ENCODE assay signal across 24 cellular contexts in the genomic region with DNA sequence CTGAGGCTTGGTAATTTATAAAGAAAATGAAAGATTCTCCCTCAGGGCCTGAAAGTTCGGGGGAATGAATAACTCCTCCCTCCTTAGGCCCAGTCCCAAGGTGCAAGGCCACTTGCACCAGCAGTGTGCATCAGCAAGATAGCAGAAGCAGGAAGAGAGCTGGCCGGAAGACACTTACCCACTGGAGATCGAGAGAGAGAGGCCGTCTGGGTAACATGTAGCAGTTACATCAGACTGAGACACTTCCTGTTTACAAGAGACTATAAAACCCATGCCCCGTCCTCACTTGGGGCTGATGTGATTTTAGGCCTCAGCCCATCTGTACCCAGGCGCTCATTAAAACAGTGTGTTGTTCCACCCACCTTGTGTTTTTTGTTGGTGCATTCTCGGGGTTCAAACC.
DNase-seq lines count a peak whose midpoint lies in the region; ATAC-seq and TF ChIP-seq lines count a peak whose summit lies in the region.
"Had no signal": no experiment of that assay in that cellular context is flagged by ENCODE, and none has a peak within 500 bp of the region (broad histone marks: within the 10 kb centered on the region; RNA-seq: fewer than 3 reads in every experiment).

No MANE protein-coding gene starts in this region.

- H3K4me2 ChIP-seq in neuronal stem cell (ENCODE audit: insufficient read depth, low read length, poor library complexity, severe bottlenecking), result no peak overlapping the region
- H3K4me2 ChIP-seq: BLaER1 treated with 17β-estradiol and CSF1 and Interleukin-3, amounts not matched to agents 10 nM and 100 nM had no signal

- H2BK12ac ChIP-seq in neuronal stem cell (ENCODE audit: low read length), result no peak overlapping the region

- H2BK5ac ChIP-seq in neuronal stem cell (ENCODE audit: low read length), result no peak overlapping the region

- CTCF ChIA-PET in activated naive CD4-positive, alpha-beta T cell treated with anti-CD3 and anti-CD28 coated beads for 36 hours (lab: Charles Lee), result no interaction called here
- CTCF ChIA-PET in activated CD8-positive, alpha-beta T cell treated with anti-CD3 and anti-CD28 coated beads for 36 hours (lab: Charles Lee), result no interaction called here

- POLR2A ChIA-PET in activated CD8-positive, alpha-beta T cell treated with anti-CD3 and anti-CD28 coated beads for 36 hours (lab: Charles Lee), result no interaction called here

- no peak overlapping the region for H3K18ac ChIP-seq in neuronal stem cell (ENCODE audit: low read length)

- H3K27me3 ChIP-seq in neuronal stem cell (ENCODE audit: control insufficient read depth in 3 of 3, insufficient read depth in 3 of 3, low read depth in 1 of 3, low read length in 3 of 3), result peaks cover 0 to 1% (median 0%) of the 10 kb centered on the region in 3 experiments
- H3K27me3 ChIP-seq: BLaER1 treated with 17β-estradiol and CSF1 and Interleukin-3, amounts not matched to agents 10 nM and 100 nM; body of pancreas; esophagus squamous epithelium; gastroesophageal sphincter; SJCRH30 had no signal

- H3K36me3 ChIP-seq in neuronal stem cell (replicated peaks in 1 of 2; ENCODE audit: control insufficient read depth in 2 of 2, insufficient read depth in 2 of 2, low read length in 2 of 2), result no peaks in the 10 kb centered on the region
- H3K36me3 ChIP-seq: BLaER1 treated with 17β-estradiol and CSF1 and Interleukin-3, amounts not matched to agents 10 nM and 100 nM; esophagus squamous epithelium; gastroesophageal sphincter; lower lobe of right lung; SJCRH30; thoracic aorta had no signal

- no peak overlapping the region for H4K91ac ChIP-seq in neuronal stem cell (ENCODE audit: low read depth, low read length, poor library complexity)

- no peaks in the 10 kb centered on the region for H3K36me3 Mint-ChIP-seq in activated naive CD4-positive, alpha-beta T cell treated with anti-CD3 and anti-CD28 coated beads for 36 hours (ENCODE audit: low read depth)
- no peaks in the 10 kb centered on the region for H3K36me3 Mint-ChIP-seq in activated CD8-positive, alpha-beta T cell treated with anti-CD3 and anti-CD28 coated beads for 36 hours (ENCODE audit: low read depth)

- H3K4ac ChIP-seq in neuronal stem cell (ENCODE audit: low read length), result no peak overlapping the region

- no peaks in the 10 kb centered on the region for H3K79me1 ChIP-seq in neuronal stem cell (ENCODE audit: low read depth, low read length)

- TF ChIP-seq CTCF in NB4 (IDR thresholded peaks at IDR 0.05; ENCODE audit: low read depth, low read length), result no peak
- no peak for TF ChIP-seq CTCF in activated CD8-positive, alpha-beta T cell treated with anti-CD3 and anti-CD28 coated beads for 36 hours (IDR thresholded peaks at IDR 0.05)

- WGBS in neuronal stem cell (ENCODE audit: extremely low coverage in 2 of 2, insufficient read length in 2 of 2, insufficient replicate concordance in 1 of 2), 2 donors, result no CpG with 5 or more reads among the region's 7 CpGs

- H4K8ac ChIP-seq in neuronal stem cell (ENCODE audit: low read depth, low read length), result no peak overlapping the region

- H3K9ac ChIP-seq in neuronal stem cell (ENCODE audit: low read depth, low read length, poor library complexity), result no peak overlapping the region
- H3K9ac ChIP-seq: BLaER1 treated with 17β-estradiol and CSF1 and Interleukin-3, amounts not matched to agents 10 nM and 100 nM had no signal

- intact Hi-C loops in activated naive CD4-positive, alpha-beta T cell treated with anti-CD3 and anti-CD28 coated beads for 36 hours (cut with micrococcal nuclease), result no loop called here
- intact Hi-C loops in activated CD8-positive, alpha-beta T cell treated with anti-CD3 and anti-CD28 coated beads for 36 hours (cut with micrococcal nuclease), result no loop called here

- H3K27ac Mint-ChIP-seq in activated naive CD4-positive, alpha-beta T cell treated with anti-CD3 and anti-CD28 coated beads for 36 hours, result no peak overlapping the region
- peak overlapping the region; percentile 64 for H3K27ac Mint-ChIP-seq in activated CD8-positive, alpha-beta T cell treated with anti-CD3 and anti-CD28 coated beads for 36 hours
- H3K27ac Mint-ChIP-seq: progenitor cell of endocrine pancreas had no signal

- H2BK15ac ChIP-seq in neuronal stem cell (ENCODE audit: low read length), result no peak overlapping the region

- H2AFZ ChIP-seq in neuronal stem cell (ENCODE audit: low read length), result peak overlapping the region; percentile 68

- H3K14ac ChIP-seq in neuronal stem cell (ENCODE audit: low read length), result no peak overlapping the region

- DNase-seq in activated naive CD4-positive, alpha-beta T cell treated with anti-CD3 and anti-CD28 coated beads for 36 hours, result peak; percentile 12
- DNase-seq in activated naive CD4-positive, alpha-beta T cell treated with anti-CD3 and anti-CD28 coated beads, Interleukin-2, amount 50 U/mL, for 16 hours, result no peak
- DNase-seq in NB4 (ENCODE audit: low read depth), result peak; percentile 40
- peak; percentile 6 for DNase-seq in activated CD8-positive, alpha-beta T cell treated with anti-CD3 and anti-CD28 coated beads for 36 hours
- no peak for DNase-seq in neuronal stem cell (ENCODE audit: low spot score)
- DNase-seq in NCI-H187 treated with DMSO at 0.1 percent for 48 hours (lab: John Stamatoyannopoulos, UW), result no peak
- no peak for DNase-seq in NCI-H2171 (lab: John Stamatoyannopoulos, UW)
- DNase-seq: ACHN; body of pancreas; effector CD4-positive, alpha-beta T cell; esophagus squamous epithelium; GOT3; lower lobe of right lung; MM.1S; NCI-H1930; NCI-H226; NCI-H774; SJCRH30 had no signal

- no peak overlapping the region for H3K23ac ChIP-seq in neuronal stem cell (ENCODE audit: low read depth, low read length, poor library complexity)

- no peak for TF ChIP-seq POLR2A in NB4 (IDR thresholded peaks at IDR 0.05; ENCODE audit: extremely low read depth, insufficient read length)

- peak; percentile 13 for ATAC-seq in activated CD8-positive, alpha-beta T cell treated with anti-CD3 and anti-CD28 coated beads for 36 hours
- ATAC-seq in HG03135 (IDR thresholded peaks at IDR 0.05; ENCODE audit: unreplicated experiment), result no peak
- ATAC-seq: body of pancreas, gastroesophageal sphincter, lower lobe of right lung, Panc1 had no signal

- H3K4me3 Mint-ChIP-seq in activated naive CD4-positive, alpha-beta T cell treated with anti-CD3 and anti-CD28 coated beads for 36 hours, result no peak overlapping the region
- H3K4me3 Mint-ChIP-seq in activated CD8-positive, alpha-beta T cell treated with anti-CD3 and anti-CD28 coated beads for 36 hours, result no peak overlapping the region

- H3K9me3 Mint-ChIP-seq in activated naive CD4-positive, alpha-beta T cell treated with anti-CD3 and anti-CD28 coated beads for 36 hours, result peaks cover 2% of the 10 kb centered on the region
- no peaks in the 10 kb centered on the region for H3K9me3 Mint-ChIP-seq in activated CD8-positive, alpha-beta T cell treated with anti-CD3 and anti-CD28 coated beads for 36 hours

- H3K4me3 ChIP-seq in NB4 (ENCODE audit: low read depth, low read length) (no peak overlapping the region), neuronal stem cell (ENCODE audit: low read length in 2 of 2) (no peak overlapping the region)
- H3K4me3 ChIP-seq: BLaER1 treated with 17β-estradiol and CSF1 and Interleukin-3, amounts not matched to agents 10 nM and 100 nM; body of pancreas; esophagus squamous epithelium; gastroesophageal sphincter; lower lobe of right lung; SJCRH30; thoracic aorta had no signal

- no peak overlapping the region for H2AK5ac ChIP-seq in neuronal stem cell (ENCODE audit: low read depth, low read length)

- H3K9me3 ChIP-seq in neuronal stem cell (replicated peaks in 1 of 2; ENCODE audit: control insufficient read depth in 2 of 2, insufficient read depth in 1 of 2, low read depth in 1 of 2, low read length in 2 of 2), result no peaks in the 10 kb centered on the region
- H3K9me3 ChIP-seq: SJCRH30, thoracic aorta had no signal

- H2BK120ac ChIP-seq in neuronal stem cell (ENCODE audit: low read depth, low read length), result no peak overlapping the region

- no peak overlapping the region for H3K27ac ChIP-seq in neuronal stem cell (replicated peaks; ENCODE audit: low read length)
- H3K27ac ChIP-seq: BLaER1 treated with 17β-estradiol and CSF1 and Interleukin-3, amounts not matched to agents 10 nM and 100 nM; body of pancreas; esophagus squamous epithelium; gastroesophageal sphincter; lower lobe of right lung; SJCRH30; thoracic aorta had no signal

- no peaks in the 10 kb centered on the region for H3K27me3 Mint-ChIP-seq in activated naive CD4-positive, alpha-beta T cell treated with anti-CD3 and anti-CD28 coated beads for 36 hours (ENCODE audit: low read depth)
- no peaks in the 10 kb centered on the region for H3K27me3 Mint-ChIP-seq in activated CD8-positive, alpha-beta T cell treated with anti-CD3 and anti-CD28 coated beads for 36 hours
- H3K27me3 Mint-ChIP-seq: progenitor cell of endocrine pancreas had no signal

- H3K4me1 Mint-ChIP-seq in activated naive CD4-positive, alpha-beta T cell treated with anti-CD3 and anti-CD28 coated beads for 36 hours (ENCODE audit: low read depth), result peaks cover 8% of the 10 kb centered on the region
- H3K4me1 Mint-ChIP-seq in activated CD8-positive, alpha-beta T cell treated with anti-CD3 and anti-CD28 coated beads for 36 hours (ENCODE audit: low read depth), result peaks cover 7% of the 10 kb centered on the region

- H3K4me1 ChIP-seq in neuronal stem cell (ENCODE audit: control insufficient read depth in 2 of 2, insufficient read depth in 1 of 2, low read depth in 1 of 2, low read length in 2 of 2), result no peaks in the 10 kb centered on the region
- H3K4me1 ChIP-seq: body of pancreas, esophagus squamous epithelium, gastroesophageal sphincter, lower lobe of right lung, SJCRH30 had no signal

Comparison
In these comparisons a context has a peak if more than half of its experiments do, and no peak if none do; other contexts are left out.
1. DNase-seq: peak in activated naive CD4-positive, alpha-beta T cell treated with anti-CD3 and anti-CD28 coated beads for 36 hours (single experiment), NB4 (single experiment) and activated CD8-positive, alpha-beta T cell treated with anti-CD3 and anti-CD28 coated beads for 36 hours (single experiment); none in activated naive CD4-positive, alpha-beta T cell treated with anti-CD3 and anti-CD28 coated beads, Interleukin-2, amount 50 U/mL, for 16 hours (single experiment), neuronal stem cell (single experiment), NCI-H187 treated with DMSO at 0.1 percent for 48 hours (single experiment) and NCI-H2171 (single experiment).